In the genomic region with DNA sequence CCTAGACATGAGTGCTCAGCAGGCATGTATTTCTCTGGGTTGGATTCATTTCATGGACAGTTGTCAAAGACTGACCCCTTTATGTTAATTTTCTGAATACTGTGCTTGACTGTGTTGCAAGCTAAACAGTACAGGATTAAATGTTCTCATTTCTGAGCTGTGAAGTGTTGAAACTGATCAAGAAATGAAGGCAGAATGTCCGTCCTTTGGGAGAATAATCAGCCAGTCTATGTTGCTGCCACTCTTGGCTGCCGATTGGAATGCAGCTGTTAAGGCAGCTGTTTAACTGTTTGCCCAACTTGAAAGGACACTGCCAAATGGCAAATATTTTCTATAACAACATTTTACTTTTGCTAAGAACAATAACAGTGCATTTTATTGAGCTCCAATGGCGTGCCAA, we compare ENCODE assay signal across 1 cellular context.
TF ChIP-seq lines count a peak whose summit lies in the region.

No MANE protein-coding gene starts in this region.

TF ChIP-seq in HepG2, 621 proteins besides CTCF, POLR2A, EP300 and RAD21 (continued from another document):
- TF ChIP-seq, protein P1, sequence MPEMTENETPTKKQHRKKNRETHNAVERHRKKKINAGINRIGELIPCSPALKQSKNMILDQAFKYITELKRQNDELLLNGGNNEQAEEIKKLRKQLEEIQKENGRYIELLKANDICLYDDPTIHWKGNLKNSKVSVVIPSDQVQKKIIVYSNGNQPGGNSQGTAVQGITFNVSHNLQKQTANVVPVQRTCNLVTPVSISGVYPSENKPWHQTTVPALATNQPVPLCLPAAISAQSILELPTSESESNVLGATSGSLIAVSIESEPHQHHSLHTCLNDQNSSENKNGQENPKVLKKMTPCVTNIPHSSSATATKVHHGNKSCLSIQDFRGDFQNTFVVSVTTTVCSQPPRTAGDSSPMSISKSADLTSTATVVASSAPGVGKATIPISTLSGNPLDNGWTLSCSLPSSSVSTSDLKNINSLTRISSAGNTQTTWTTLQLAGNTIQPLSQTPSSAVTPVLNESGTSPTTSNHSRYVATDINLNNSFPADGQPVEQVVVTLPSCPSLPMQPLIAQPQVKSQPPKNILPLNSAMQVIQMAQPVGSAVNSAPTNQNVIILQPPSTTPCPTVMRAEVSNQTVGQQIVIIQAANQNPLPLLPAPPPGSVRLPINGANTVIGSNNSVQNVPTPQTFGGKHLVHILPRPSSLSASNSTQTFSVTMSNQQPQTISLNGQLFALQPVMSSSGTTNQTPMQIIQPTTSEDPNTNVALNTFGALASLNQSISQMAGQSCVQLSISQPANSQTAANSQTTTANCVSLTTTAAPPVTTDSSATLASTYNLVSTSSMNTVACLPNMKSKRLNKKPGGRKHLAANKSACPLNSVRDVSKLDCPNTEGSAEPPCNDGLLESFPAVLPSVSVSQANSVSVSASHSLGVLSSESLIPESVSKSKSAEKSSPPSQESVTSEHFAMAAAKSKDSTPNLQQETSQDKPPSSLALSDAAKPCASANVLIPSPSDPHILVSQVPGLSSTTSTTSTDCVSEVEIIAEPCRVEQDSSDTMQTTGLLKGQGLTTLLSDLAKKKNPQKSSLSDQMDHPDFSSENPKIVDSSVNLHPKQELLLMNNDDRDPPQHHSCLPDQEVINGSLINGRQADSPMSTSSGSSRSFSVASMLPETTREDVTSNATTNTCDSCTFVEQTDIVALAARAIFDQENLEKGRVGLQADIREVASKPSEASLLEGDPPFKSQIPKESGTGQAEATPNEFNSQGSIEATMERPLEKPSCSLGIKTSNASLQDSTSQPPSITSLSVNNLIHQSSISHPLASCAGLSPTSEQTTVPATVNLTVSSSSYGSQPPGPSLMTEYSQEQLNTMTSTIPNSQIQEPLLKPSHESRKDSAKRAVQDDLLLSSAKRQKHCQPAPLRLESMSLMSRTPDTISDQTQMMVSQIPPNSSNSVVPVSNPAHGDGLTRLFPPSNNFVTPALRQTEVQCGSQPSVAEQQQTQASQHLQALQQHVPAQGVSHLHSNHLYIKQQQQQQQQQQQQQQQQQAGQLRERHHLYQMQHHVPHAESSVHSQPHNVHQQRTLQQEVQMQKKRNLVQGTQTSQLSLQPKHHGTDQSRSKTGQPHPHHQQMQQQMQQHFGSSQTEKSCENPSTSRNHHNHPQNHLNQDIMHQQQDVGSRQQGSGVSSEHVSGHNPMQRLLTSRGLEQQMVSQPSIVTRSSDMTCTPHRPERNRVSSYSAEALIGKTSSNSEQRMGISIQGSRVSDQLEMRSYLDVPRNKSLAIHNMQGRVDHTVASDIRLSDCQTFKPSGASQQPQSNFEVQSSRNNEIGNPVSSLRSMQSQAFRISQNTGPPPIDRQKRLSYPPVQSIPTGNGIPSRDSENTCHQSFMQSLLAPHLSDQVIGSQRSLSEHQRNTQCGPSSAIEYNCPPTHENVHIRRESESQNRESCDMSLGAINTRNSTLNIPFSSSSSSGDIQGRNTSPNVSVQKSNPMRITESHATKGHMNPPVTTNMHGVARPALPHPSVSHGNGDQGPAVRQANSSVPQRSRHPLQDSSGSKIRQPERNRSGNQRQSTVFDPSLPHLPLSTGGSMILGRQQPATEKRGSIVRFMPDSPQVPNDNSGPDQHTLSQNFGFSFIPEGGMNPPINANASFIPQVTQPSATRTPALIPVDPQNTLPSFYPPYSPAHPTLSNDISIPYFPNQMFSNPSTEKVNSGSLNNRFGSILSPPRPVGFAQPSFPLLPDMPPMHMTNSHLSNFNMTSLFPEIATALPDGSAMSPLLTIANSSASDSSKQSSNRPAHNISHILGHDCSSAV (CRISPR knock-in tag; IDR thresholded peaks at IDR 0.05; ENCODE audit: borderline replicate concordance), result no peak
- TF ChIP-seq MIER3 (CRISPR knock-in tag; IDR thresholded peaks at IDR 0.05; ENCODE audit: borderline replicate concordance), result no peak
- no peak for TF ChIP-seq GLI4 (CRISPR knock-in tag; IDR thresholded peaks at IDR 0.05; ENCODE audit: borderline replicate concordance)
- TF ChIP-seq ATRX (CRISPR knock-in tag; IDR thresholded peaks at IDR 0.05; ENCODE audit: borderline replicate concordance), result no peak
- TF ChIP-seq NBN (conservative IDR thresholded peaks at IDR 0.05), result no peak
- no peak for TF ChIP-seq AGO2 (optimal IDR thresholded peaks at IDR 0.05; ENCODE audit: low read depth, low read length)
- no peak for TF ChIP-seq NRL (CRISPR knock-in tag; IDR thresholded peaks at IDR 0.05; ENCODE audit: borderline replicate concordance)
- TF ChIP-seq ARID2 (CRISPR knock-in tag; IDR thresholded peaks at IDR 0.05; ENCODE audit: borderline replicate concordance), result no peak
- TF ChIP-seq ZNF44 (CRISPR knock-in tag; IDR thresholded peaks at IDR 0.05), result no peak
- peak; percentile 12 for TF ChIP-seq TEAD3 (CRISPR knock-in tag; optimal IDR thresholded peaks at IDR 0.05; ENCODE audit: borderline replicate concordance)
- TF ChIP-seq ATF7 (IDR thresholded peaks at IDR 0.05), result no peak
- TF ChIP-seq ATF7 (CRISPR knock-in tag; IDR thresholded peaks at IDR 0.05), result no peak
- TF ChIP-seq, protein P2, sequence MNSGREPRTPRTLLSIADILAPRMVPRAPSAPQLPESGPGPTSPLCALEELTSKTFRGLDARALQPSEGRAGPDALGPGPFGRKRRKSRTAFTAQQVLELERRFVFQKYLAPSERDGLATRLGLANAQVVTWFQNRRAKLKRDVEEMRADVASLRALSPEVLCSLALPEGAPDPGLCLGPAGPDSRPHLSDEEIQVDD (CRISPR knock-in tag; IDR thresholded peaks at IDR 0.05; ENCODE audit: borderline replicate concordance), result no peak
- TF ChIP-seq ZNF841 (CRISPR knock-in tag; IDR thresholded peaks at IDR 0.05; ENCODE audit: borderline replicate concordance), result no peak
- TF ChIP-seq CREB1 (IDR thresholded peaks at IDR 0.05), result no peak
- TF ChIP-seq CREB1 (CRISPR knock-in tag; IDR thresholded peaks at IDR 0.05), result no peak
TF ChIP-seq in HepG2: peak in this region for 2.
